In the genomic region with DNA sequence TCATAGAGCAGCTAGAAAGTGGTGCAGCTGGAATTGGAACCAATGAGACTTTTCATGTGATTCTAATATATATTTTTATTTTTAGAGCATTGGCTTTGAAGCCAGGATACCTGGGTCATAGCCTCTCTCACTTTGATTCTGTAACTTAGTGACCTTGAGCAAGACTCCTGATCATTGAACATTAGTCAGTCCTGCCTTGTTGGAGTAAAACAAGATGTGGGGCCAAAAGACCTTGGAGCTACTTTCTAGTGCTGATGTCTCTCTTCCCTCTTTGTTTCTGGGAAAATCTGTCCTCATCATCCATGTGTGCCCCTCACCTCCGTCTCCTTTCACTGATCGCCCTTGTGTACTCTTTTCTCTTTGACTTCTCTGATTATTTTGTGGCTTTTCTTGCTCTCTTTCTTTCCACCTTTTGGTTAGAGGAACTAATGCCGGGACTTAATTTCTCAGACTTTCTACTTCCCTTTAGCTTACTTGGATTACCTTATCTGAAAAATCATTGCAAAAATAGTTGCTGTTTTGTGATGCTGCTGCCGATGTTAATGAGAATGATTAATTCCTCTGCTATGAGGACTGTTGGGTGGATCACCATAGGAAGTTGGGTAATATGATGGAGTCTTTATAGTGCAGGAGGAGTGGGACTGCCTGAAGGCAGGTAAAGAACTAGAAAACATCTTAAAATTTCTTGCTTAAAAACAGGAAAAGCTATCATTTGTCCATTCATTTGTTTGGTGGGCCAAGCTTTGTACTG, we compare ENCODE assay signal across 15 cellular contexts.
DNase-seq lines count a peak whose midpoint lies in the region; FAIRE-seq and TF ChIP-seq lines count a peak whose summit lies in the region.
"Had no signal": no experiment of that assay in that cellular context is flagged by ENCODE, and none has a peak within 500 bp of the region (broad histone marks: within the 10 kb centered on the region; RNA-seq: fewer than 3 reads in every experiment).

No MANE protein-coding gene starts in this region.

- no peak for FAIRE-seq in keratinocyte (lab: Jason Lieb, UNC)

- H3K9ac ChIP-seq in keratinocyte (ENCODE audit: control insufficient read depth, extremely low read depth, insufficient read depth, low read length): no peak overlapping the region

- dilution Hi-C loops in keratinocyte (cut with MboI; ENCODE audit: extremely low pct_ligation_motif_present, low sequenced_read_pairs): no loop called here

- no peaks in the 10 kb centered on the region for H3K9me1 ChIP-seq in keratinocyte (ENCODE audit: control insufficient read depth, extremely low read depth, insufficient read depth, low read length)

- H3K27me3 ChIP-seq in ACC112 (ENCODE audit: insufficient read depth, low read length): no peaks in the 10 kb centered on the region
- H3K27me3 ChIP-seq in keratinocyte (ENCODE audit: control insufficient read depth, extremely low read depth, insufficient read depth, low read length): no peaks in the 10 kb centered on the region
- H3K27me3 ChIP-seq: ovary, SJSA1 had no signal

- H3K36me3 ChIP-seq in ACC112 (ENCODE audit: insufficient read depth, low read length) (no peaks in the 10 kb centered on the region), keratinocyte (ENCODE audit: control insufficient read depth in 2 of 2, extremely low read depth in 1 of 2, insufficient read depth in 2 of 2, low read length in 2 of 2) (no peaks in the 10 kb centered on the region)
- H3K36me3 ChIP-seq: ovary, SJSA1, thoracic aorta had no signal

- H3K4me1 ChIP-seq in ACC112 (ENCODE audit: control insufficient read depth, insufficient read depth, low read length, unreplicated experiment): peaks cover 25% of the 10 kb centered on the region
- peaks cover 22% of the 10 kb centered on the region for H3K4me1 ChIP-seq in keratinocyte (ENCODE audit: control insufficient read depth, extremely low read depth, insufficient read depth, low read length)

- H3K79me2 ChIP-seq in ACC112 (ENCODE audit: control insufficient read depth, insufficient read depth, low read length, unreplicated experiment) (no peaks in the 10 kb centered on the region), keratinocyte (ENCODE audit: control insufficient read depth, insufficient read depth, low read length) (no peaks in the 10 kb centered on the region)

- H2AFZ ChIP-seq in ACC112 (ENCODE audit: low read length, unreplicated experiment): peak overlapping the region; percentile 46
- H2AFZ ChIP-seq in keratinocyte (ENCODE audit: control insufficient read depth, low read length): no peak overlapping the region

- H3K9me3 ChIP-seq in keratinocyte (ENCODE audit: control insufficient read depth, low read depth, low read length): no peaks in the 10 kb centered on the region
- H3K9me3 ChIP-seq: ovary, SJSA1, thoracic aorta had no signal

- no peak overlapping the region for H3K4me3 ChIP-seq in ACC112 (ENCODE audit: low read depth, low read length)
- H3K4me3 ChIP-seq in astrocyte of the cerebellum (ENCODE audit: low read depth, low read length): no peak overlapping the region
- H3K4me3 ChIP-seq in keratinocyte (ENCODE audit: control insufficient read depth in 2 of 3, extremely low read depth in 1 of 3, insufficient read depth in 2 of 3, low read depth in 1 of 3, low read length in 3 of 3): no peak overlapping the region
- H3K4me3 ChIP-seq: lung, ovary, SJSA1, thoracic aorta had no signal

- peak overlapping the region; percentile 66 for H3K4me2 ChIP-seq in keratinocyte (ENCODE audit: control insufficient read depth, extremely low read depth, insufficient read depth, low read depth, low read length)

- in situ Hi-C loops in astrocyte of the cerebellum (cut with HindIII; ENCODE audit: low sequenced_read_pairs): no loop called here

- H4K20me1 ChIP-seq in keratinocyte (ENCODE audit: control insufficient read depth, extremely low read depth, insufficient read depth, low read length): no peaks in the 10 kb centered on the region

- TF ChIP-seq CTCF in astrocyte of the cerebellum (IDR thresholded peaks at IDR 0.05; ENCODE audit: low read depth, low read length, missing control alignments) (no peak), keratinocyte (optimal IDR thresholded peaks at IDR 0.05 in 1 of 3, IDR thresholded peaks at IDR 0.05 in 1 of 3, conservative IDR thresholded peaks at IDR 0.05 in 1 of 3; ENCODE audit: extremely low read depth in 1 of 3, insufficient read depth in 2 of 3, low read length in 3 of 3) (no peak)

- H3K27ac ChIP-seq in ACC112 (ENCODE audit: low read depth, low read length) (no peak overlapping the region), keratinocyte (ENCODE audit: control insufficient read depth, insufficient read depth, low read length) (no peak overlapping the region)
- H3K27ac ChIP-seq: ovary, SJSA1, thoracic aorta had no signal

- DNase-seq in HPDE6-E6E7 (ENCODE audit: extremely low spot score): peak; percentile 36
- DNase-seq in astrocyte of the cerebellum (ENCODE audit: low read depth): peak; percentile 15
- DNase-seq in keratinocyte (ENCODE audit: low read depth, low spot score): no peak
- DNase-seq in ureter (ENCODE audit: low spot score): no peak
- DNase-seq in retina: no peak
- DNase-seq in activated CD8-positive, alpha-beta memory T cell treated with anti-CD3 and anti-CD28 coated beads for 24 hours: no peak
- no peak for DNase-seq in germinal center (ENCODE audit: low spot score)
- DNase-seq: activated gamma-delta T cell; NCI-H187 treated with DMSO at 0.1 percent for 48 hours; ovary; stimulated activated CD4-positive, alpha-beta T cell treated with anti-CD3 and anti-CD28 coated beads, Interleukin-15, amount 100 ng/mL, for 24 hours had no signal

Comparison
In these comparisons a context has a peak if more than half of its experiments do, and no peak if none do; other contexts are left out.
1. DNase-seq: peak in HPDE6-E6E7 (single experiment) and astrocyte of the cerebellum (single experiment); none in keratinocyte (single experiment), ureter (single experiment), retina (single experiment), activated CD8-positive, alpha-beta memory T cell treated with anti-CD3 and anti-CD28 coated beads for 24 hours (single experiment) and germinal center (single experiment).